Comparison of ENCODE assay signal across 9 cellular contexts in the genomic region with DNA sequence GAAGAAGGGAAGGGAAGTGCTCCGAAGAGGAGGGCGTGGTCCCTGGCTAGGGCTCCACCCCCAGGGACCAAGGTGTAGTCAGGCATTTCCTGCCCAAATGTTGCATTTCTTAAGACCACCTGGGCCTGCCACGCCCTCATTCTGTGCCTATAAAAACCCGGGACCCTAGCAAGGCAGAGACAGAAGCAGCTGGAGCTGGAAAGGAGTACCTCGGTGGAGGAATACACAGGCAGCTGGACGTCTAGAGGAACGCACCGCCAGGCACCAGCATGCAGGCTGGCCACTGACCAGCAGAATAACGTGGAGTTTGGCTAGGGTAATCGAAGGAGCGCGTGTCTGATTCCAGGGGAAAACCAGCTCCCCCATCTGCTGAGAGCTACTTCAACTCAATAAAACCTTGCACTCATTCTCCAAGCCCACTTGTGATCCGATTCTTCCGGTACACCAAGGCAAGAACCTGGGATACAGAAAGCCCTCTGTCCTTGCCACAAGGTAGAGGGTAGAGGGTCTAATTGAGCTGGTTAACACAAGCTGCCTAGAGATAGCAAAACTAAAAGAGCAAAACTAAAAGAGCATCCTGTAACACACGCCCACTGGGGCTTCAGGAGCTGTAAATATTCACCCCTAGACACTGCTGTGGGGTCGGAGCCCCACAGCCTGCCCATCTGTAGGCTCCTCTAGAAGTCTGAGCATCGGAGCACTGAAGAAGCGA. TPM values are rescaled to one million over a fixed set of nuclear protein-coding genes. Genes with fewer than 3 reads are reported as not detected.
DNase-seq lines count a peak whose midpoint lies in the region; ATAC-seq, FAIRE-seq and TF ChIP-seq lines count a peak whose summit lies in the region.
"Had no signal": no experiment of that assay in that cellular context is flagged by ENCODE, and none has a peak within 500 bp of the region (broad histone marks: within the 10 kb centered on the region; RNA-seq: fewer than 3 reads in every experiment).

No MANE protein-coding gene starts in this region.

- H3K36me3 ChIP-seq in bronchial epithelial cell (ENCODE audit: control insufficient read depth, insufficient read depth, low read length): no peaks in the 10 kb centered on the region
- no peaks in the 10 kb centered on the region for H3K36me3 ChIP-seq in left lung

- no peak overlapping the region for H3K27ac ChIP-seq in left lung

- BruUV-seq in Calu3 (replicated peaks; lab: Mats Ljungman, UMichigan): no TSS peak

- H3K27ac Mint-ChIP-seq in Calu3 (ENCODE audit: unreplicated experiment) (peak overlapping the region; percentile 0), type B pancreatic cell (no peak overlapping the region)

- peak overlapping the region; percentile 60 for H3K4me3 Mint-ChIP-seq in Calu3 (ENCODE audit: low read depth, unreplicated experiment)
- peak overlapping the region; percentile 80 for H3K4me3 Mint-ChIP-seq in type B pancreatic cell

- H3K4me1 Mint-ChIP-seq in Calu3 (ENCODE audit: low read depth, unreplicated experiment): peaks cover 24% of the 10 kb centered on the region
- H3K4me1 Mint-ChIP-seq in type B pancreatic cell (ENCODE audit: unreplicated experiment): no peaks in the 10 kb centered on the region

- DNase-seq in Calu3 (peak; percentile 52), NCI-H748 treated with DMSO at 0.1 percent for 48 hours (lab: John Stamatoyannopoulos, UW) (peak; percentile 38), bronchial epithelial cell (ENCODE audit: low read depth) (peak; percentile 42), left lung (peak in 1 of 2 donors; percentile 42), type B pancreatic cell (ENCODE audit: extremely low spot score, unreplicated experiment) (no peak), NCI-H226 (no peak), HTR-8/SVneo (ENCODE audit: insufficient read length, low spot score) (no peak), hepatic stellate cell (ENCODE audit: low spot score) (no peak)

- H3K27me3 ChIP-seq in bronchial epithelial cell (ENCODE audit: control insufficient read depth, insufficient read depth, low read length) (no peaks in the 10 kb centered on the region), left lung (no peaks in the 10 kb centered on the region)

- CTCF ChIA-PET in Calu3 (lab: Charles Lee): interaction anchor here (0.9 kb wide), 1 partner anchor 8 kb away, joined by 3 read pairs; no protein-coding TSS in a partner anchor

- H3K9me3 ChIP-seq in left lung: no peaks in the 10 kb centered on the region

- no peak for TF ChIP-seq CTCF in Calu3 (IDR thresholded peaks at IDR 0.05; ENCODE audit: unreplicated experiment)
- TF ChIP-seq CTCF in bronchial epithelial cell (IDR thresholded peaks at IDR 0.05; ENCODE audit: insufficient read depth, low read length, severe bottlenecking): no peak
- TF ChIP-seq CTCF in left lung (IDR thresholded peaks at IDR 0.05): no peak
- TF ChIP-seq CTCF in type B pancreatic cell (conservative IDR thresholded peaks at IDR 0.05): no peak

- H3K36me3 Mint-ChIP-seq in Calu3 (ENCODE audit: insufficient read depth, unreplicated experiment) (peaks cover 4% of the 10 kb centered on the region), type B pancreatic cell (no peaks in the 10 kb centered on the region)

- H3K4me1 ChIP-seq in left lung: no peaks in the 10 kb centered on the region

- no peaks in the 10 kb centered on the region for H3K27me3 Mint-ChIP-seq in Calu3 (ENCODE audit: unreplicated experiment)
- H3K27me3 Mint-ChIP-seq in type B pancreatic cell: no peaks in the 10 kb centered on the region

- peak; percentile 94 for ATAC-seq in left lung

- H3K4me3 ChIP-seq in bronchial epithelial cell (ENCODE audit: low read depth, low read length) (peak overlapping the region; percentile 37), left lung (peak overlapping the region in 1 of 2 donors; percentile 30)

- no peaks in the 10 kb centered on the region for H3K9me3 Mint-ChIP-seq in Calu3 (ENCODE audit: low read depth, unreplicated experiment)
- no peaks in the 10 kb centered on the region for H3K9me3 Mint-ChIP-seq in type B pancreatic cell

- intact Hi-C loops in Calu3 (cut with micrococcal nuclease; ENCODE audit: unreplicated experiment) (no loop called here), left lung (cut with DNase I) (no loop called here)

- FAIRE-seq in bronchial epithelial cell (lab: Jason Lieb, UNC) (no peak), HTR-8/SVneo (lab: Jason Lieb, UNC) (no peak)
- FAIRE-seq: GM18507 had no signal

RNA-seq across cellular contexts. Expression of gene CFL2, which starts 21.0 kb away (rescaled TPM):
- total RNA-seq in Calu3 (2022) (18.6 and 24.4 TPM in 2 replicates), bronchial epithelial cell (8.2 and 17.9 TPM in 2 replicates), left lung (10 to 100 TPM; 47.3 to 58.0 TPM), type B pancreatic cell (ENCODE audit: low replicate concordance) (21.9 and 35.8 TPM in 2 replicates)

Comparison
In these comparisons a context has a peak if more than half of its experiments do, and no peak if none do; other contexts are left out.
1. DNase-seq: peak in Calu3 (single experiment), NCI-H748 treated with DMSO at 0.1 percent for 48 hours (single experiment) and bronchial epithelial cell (single experiment); none in type B pancreatic cell (single experiment), NCI-H226 (single experiment), HTR-8/SVneo (single experiment) and hepatic stellate cell (single experiment).